Comparison of ENCODE assay signal across 24 cellular contexts in the genomic region with DNA sequence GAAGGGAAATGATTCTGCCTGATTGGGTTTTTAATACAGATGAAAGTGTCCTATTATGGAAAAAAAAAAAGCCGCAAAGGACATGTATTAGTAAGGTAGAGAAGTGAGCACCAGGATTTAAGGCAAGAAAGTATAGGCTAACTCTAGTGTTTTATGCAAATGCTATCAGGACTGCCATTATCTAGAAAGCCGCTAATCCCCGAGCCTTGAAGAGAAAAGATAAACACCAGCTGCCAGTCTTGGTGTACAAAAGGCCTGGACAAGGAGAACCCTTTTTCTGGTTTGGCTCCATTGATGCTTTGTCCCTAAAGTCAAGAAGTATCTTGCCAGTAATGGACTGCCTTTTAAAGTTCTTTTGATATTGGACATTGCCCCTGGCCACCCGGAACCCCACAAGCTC.
"Had no signal": no experiment of that assay in that cellular context is flagged by ENCODE, and none has a peak within 500 bp of the region (broad histone marks: within the 10 kb centered on the region; RNA-seq: fewer than 3 reads in every experiment).

No MANE protein-coding gene starts in this region.

- FAIRE-seq: frontal cortex, islet of Langerhans had no signal

- H3K27ac Mint-ChIP-seq: activated B cell treated with CpG ODN at 0.5 μM for 24 hours; activated CD4-positive, alpha-beta T cell treated with anti-CD3 and anti-CD28 coated beads for 36 hours; activated naive CD8-positive, alpha-beta T cell treated with anti-CD3 and anti-CD28 coated beads for 36 hours; natural killer cell treated with Interleukin-12 subunit alpha and Interleukin-12 subunit beta and Interleukin-15 and Interleukin-18, amount 100 ng/mL, for 72 hours; T-helper 1 cell treated with Interleukin-12 subunit alpha and Interleukin-12 subunit beta and Interleukin-4 antibody, amounts not matched to agents 30 μg/mL and 1 μg/mL, for 36 hours had no signal

- H3K4me1 Mint-ChIP-seq: activated B cell treated with CpG ODN at 0.5 μM for 24 hours; activated CD4-positive, alpha-beta T cell treated with anti-CD3 and anti-CD28 coated beads for 36 hours; activated naive CD8-positive, alpha-beta T cell treated with anti-CD3 and anti-CD28 coated beads for 36 hours had no signal

- H3K9me3 Mint-ChIP-seq: activated B cell treated with CpG ODN at 0.5 μM for 24 hours; activated naive CD8-positive, alpha-beta T cell treated with anti-CD3 and anti-CD28 coated beads for 36 hours; natural killer cell treated with Interleukin-12 subunit alpha and Interleukin-12 subunit beta and Interleukin-15 and Interleukin-18, amount 100 ng/mL, for 72 hours; T-helper 1 cell treated with Interleukin-12 subunit alpha and Interleukin-12 subunit beta and Interleukin-4 antibody, amounts not matched to agents 30 μg/mL and 1 μg/mL, for 36 hours had no signal

- H3K9me3 ChIP-seq: neutrophil, ovary, psoas muscle, right atrium auricular region, spleen, thyroid gland, upper lobe of right lung had no signal

- H3K27me3 ChIP-seq: neutrophil, ovary, right atrium auricular region, spleen, thyroid gland, upper lobe of right lung had no signal

- H3K27me3 Mint-ChIP-seq: activated naive CD8-positive, alpha-beta T cell treated with anti-CD3 and anti-CD28 coated beads for 36 hours had no signal

- DNase-seq: activated B cell treated with CpG ODN at 0.5 μM for 24 hours; activated CD4-positive, alpha-beta T cell treated with anti-CD3 and anti-CD28 coated beads for 36 hours; activated CD4-positive, alpha-beta T cell treated with anti-CD3 and anti-CD28 coated beads, Interleukin-2, amount 50 U/mL, for 48 hours; activated CD8-positive, alpha-beta memory T cell treated with anti-CD3 and anti-CD28 coated beads, Interleukin-2, amount 50 U/mL, for 48 hours; activated naive CD4-positive, alpha-beta T cell treated with Interleukin-2 at 50 U/mL for 16 hours; activated naive CD8-positive, alpha-beta T cell treated with anti-CD3 and anti-CD28 coated beads for 36 hours; activated T-cell treated with anti-CD3 and anti-CD28 coated beads, Interleukin-2, amount 50 U/mL, for 48 hours; amniotic stem cell; effector CD4-positive, alpha-beta T cell; left cardiac atrium; ovary; psoas muscle; spleen; stimulated activated CD4-positive, alpha-beta T cell treated with anti-CD3 and anti-CD28 coated beads, Interleukin-4, amount 100 ng/mL, for 1 hour; stimulated activated naive CD4-positive, alpha-beta T cell; T1000; thyroid gland; upper lobe of right lung had no signal

- H3K4me3 Mint-ChIP-seq: activated B cell treated with CpG ODN at 0.5 μM for 24 hours; activated CD4-positive, alpha-beta T cell treated with anti-CD3 and anti-CD28 coated beads for 36 hours; activated naive CD8-positive, alpha-beta T cell treated with anti-CD3 and anti-CD28 coated beads for 36 hours; natural killer cell treated with Interleukin-12 subunit alpha and Interleukin-12 subunit beta and Interleukin-15 and Interleukin-18, amount 100 ng/mL, for 72 hours; T-helper 1 cell treated with Interleukin-12 subunit alpha and Interleukin-12 subunit beta and Interleukin-4 antibody, amounts not matched to agents 30 μg/mL and 1 μg/mL, for 36 hours had no signal

- H3K36me3 Mint-ChIP-seq: activated naive CD8-positive, alpha-beta T cell treated with anti-CD3 and anti-CD28 coated beads for 36 hours; natural killer cell treated with Interleukin-12 subunit alpha and Interleukin-12 subunit beta and Interleukin-15 and Interleukin-18, amount 100 ng/mL, for 72 hours had no signal

- H3K36me3 ChIP-seq: neutrophil, ovary, right atrium auricular region, spleen, thyroid gland, upper lobe of right lung had no signal

- H3K4me3 ChIP-seq: ovary, psoas muscle, right atrium auricular region, spleen, thyroid gland, upper lobe of right lung had no signal

- H3K4me1 ChIP-seq: psoas muscle, right atrium auricular region, spleen, thyroid gland, upper lobe of right lung had no signal

- H3K27ac ChIP-seq: neutrophil, ovary, psoas muscle, right atrium auricular region, spleen, thyroid gland, upper lobe of right lung had no signal
